20 cellular contexts compared by ENCODE assay signal in genomic region chr1:119974013-119974412, GRCh38.
DNase-seq lines count a peak whose midpoint lies in the region; ATAC-seq and TF ChIP-seq lines count a peak whose summit lies in the region.
"Had no signal": no experiment of that assay in that cellular context is flagged by ENCODE, and none has a peak within 500 bp of the region (broad histone marks: within the 10 kb centered on the region; RNA-seq: fewer than 3 reads in every experiment).

No MANE protein-coding gene starts in this region.

- H3K27me3 Mint-ChIP-seq in nephron (ENCODE audit: low read depth), result no peaks in the 10 kb centered on the region
- no peaks in the 10 kb centered on the region for H3K27me3 Mint-ChIP-seq in T-helper 2 cell treated with Interferon-gamma antibody and Interleukin-4, amounts not matched to agents 5 μg/mL and 100 μg/mL, for 36 hours (ENCODE audit: low read depth)
- H3K27me3 Mint-ChIP-seq: naive B cell, type B pancreatic cell had no signal

- CTCF ChIA-PET in HEK293 (lab: Yijun Ruan, JAX), result no interaction called here

- peak overlapping the region; percentile 33 to 51 (median 45) for H3K27ac Mint-ChIP-seq in nephron
- H3K27ac Mint-ChIP-seq in T-helper 2 cell treated with Interferon-gamma antibody and Interleukin-4, amounts not matched to agents 5 μg/mL and 100 μg/mL, for 36 hours, result no peak overlapping the region
- H3K27ac Mint-ChIP-seq: mesothelial cell of epicardium, type B pancreatic cell had no signal

- ATAC-seq in RWPE2 (ENCODE audit: low read depth), result peak; percentile 84

- H3K27ac ChIP-seq in HEK293 (ENCODE audit: extremely low read depth, low read depth, low read length), result no peak overlapping the region
- no peak overlapping the region for H3K27ac ChIP-seq in RWPE2 (ENCODE audit: poor library complexity, severe bottlenecking)
- H3K27ac ChIP-seq: BLaER1, left ventricle myocardium inferior had no signal

- H3K4me1 Mint-ChIP-seq in nephron, result peaks cover 45% of the 10 kb centered on the region
- H3K4me1 Mint-ChIP-seq in T-helper 2 cell treated with Interferon-gamma antibody and Interleukin-4, amounts not matched to agents 5 μg/mL and 100 μg/mL, for 36 hours (ENCODE audit: low read depth), result peaks cover 14% of the 10 kb centered on the region

- no peak for TF ChIP-seq CTCF in HEK293 (tag by site-specific recombination; IDR thresholded peaks at IDR 0.05)
- TF ChIP-seq CTCF in RWPE2 (IDR thresholded peaks at IDR 0.05; ENCODE audit: poor library complexity, severe bottlenecking), result no peak
- no peak for TF ChIP-seq CTCF in nephron (IDR thresholded peaks at IDR 0.05; ENCODE audit: unreplicated experiment in 3 of 3)

- H3K36me3 ChIP-seq in HEK293 (ENCODE audit: control insufficient read depth in 2 of 2, insufficient read depth in 1 of 2, low read length in 2 of 2) (peaks cover 0 to 22% of the 10 kb centered on the region in 2 experiments; a peak in 1 of 3 replicates), RWPE2 (ENCODE audit: low read depth) (peaks cover 4% of the 10 kb centered on the region; the same call in 1 of the 2 replicates)

- no peaks in the 10 kb centered on the region for H3K9me3 ChIP-seq in HEK293 (ENCODE audit: control insufficient read depth, insufficient read depth, low read depth, low read length)
- H3K9me3 ChIP-seq in RWPE2 (ENCODE audit: severe bottlenecking), result no peaks in the 10 kb centered on the region
- H3K9me3 ChIP-seq: BLaER1, left ventricle myocardium inferior had no signal

- DNase-seq in NCI-H1417 (lab: John Stamatoyannopoulos, UW), result peak in 2 of 3 experiments; percentile 32 to 80
- DNase-seq in RWPE2 (ENCODE audit: low spot score), result no peak
- DNase-seq in NCI-H226, result no peak
- DNase-seq in activated CD8-positive, alpha-beta memory T cell treated with anti-CD3 and anti-CD28 coated beads, Interleukin-2, amount 50 U/mL, for 4 hours, result no peak
- DNase-seq in T-helper 2 cell treated with Interferon-gamma antibody and Interleukin-4, amounts not matched to agents 5 μg/mL and 100 μg/mL, for 36 hours (ENCODE audit: low spot score), result no peak
- DNase-seq: activated gamma-delta T cell treated with Interleukin-2 at 50 U/mL for 16 hours; DND-41; H7; left ventricle myocardium inferior; naive B cell; NCI-H524 treated with DMSO at 0.1 percent for 48 hours; retina; RPMI8226; stimulated activated CD4-positive, alpha-beta T cell treated with anti-CD3 and anti-CD28 coated beads, Interleukin-2, amount 100 ng/mL, for 24 hours; T-helper 1 cell had no signal

- H3K4me3 ChIP-seq in HEK293 (ENCODE audit: low read depth, low read length) (no peak overlapping the region), RWPE2 (ENCODE audit: severe bottlenecking) (no peak overlapping the region)
- H3K4me3 ChIP-seq: BLaER1, left ventricle myocardium inferior had no signal

- H3K9me3 Mint-ChIP-seq in nephron, result no peaks in the 10 kb centered on the region
- no peaks in the 10 kb centered on the region for H3K9me3 Mint-ChIP-seq in T-helper 2 cell treated with Interferon-gamma antibody and Interleukin-4, amounts not matched to agents 5 μg/mL and 100 μg/mL, for 36 hours
- H3K9me3 Mint-ChIP-seq: mesothelial cell of epicardium, naive B cell, type B pancreatic cell had no signal

- H3K4me1 ChIP-seq in HEK293 (ENCODE audit: control insufficient read depth, insufficient read depth, low read length), result no peaks in the 10 kb centered on the region
- peaks cover 8% of the 10 kb centered on the region for H3K4me1 ChIP-seq in RWPE2 (ENCODE audit: insufficient read depth, poor library complexity, severe bottlenecking)
- H3K4me1 ChIP-seq: BLaER1, left ventricle myocardium inferior had no signal

- H3K4me3 Mint-ChIP-seq in nephron, result no peak overlapping the region
- no peak overlapping the region for H3K4me3 Mint-ChIP-seq in T-helper 2 cell treated with Interferon-gamma antibody and Interleukin-4, amounts not matched to agents 5 μg/mL and 100 μg/mL, for 36 hours
- H3K4me3 Mint-ChIP-seq: mesothelial cell of epicardium, naive B cell, type B pancreatic cell had no signal

- no peaks in the 10 kb centered on the region for H3K27me3 ChIP-seq in RWPE2 (ENCODE audit: insufficient read depth, poor library complexity, severe bottlenecking)
- H3K27me3 ChIP-seq: BLaER1 had no signal

- POLR2A ChIA-PET in HEK293 (lab: Yijun Ruan, JAX), result no interaction called here

- H3K36me3 Mint-ChIP-seq in nephron (ENCODE audit: low read depth), result peaks cover 74% of the 10 kb centered on the region
- H3K36me3 Mint-ChIP-seq in T-helper 2 cell treated with Interferon-gamma antibody and Interleukin-4, amounts not matched to agents 5 μg/mL and 100 μg/mL, for 36 hours (ENCODE audit: low read depth), result peaks cover 28% of the 10 kb centered on the region

TF ChIP-seq in HEK293, 187 proteins besides CTCF, POLR2A, EP300 and RAD21:
- TF ChIP-seq KLF9 (tag by site-specific recombination; IDR thresholded peaks at IDR 0.05; ENCODE audit: low read depth) (no peak), OSR2 (tag by site-specific recombination; IDR thresholded peaks at IDR 0.05) (0 out of 2 replicates have a peak, but pooled peaks have one; percentile 11), SP7 (tag by site-specific recombination; IDR thresholded peaks at IDR 0.05) (peak; percentile 86), PRDM10 (tag by site-specific recombination; IDR thresholded peaks at IDR 0.05) (no peak), ZNF24 (tag by site-specific recombination; IDR thresholded peaks at IDR 0.05) (no peak)

Comparison
In these comparisons a context has a peak if more than half of its experiments do, and no peak if none do; other contexts are left out.
1. DNase-seq: peak in NCI-H1417 (2 of 3); none in RWPE2 (single experiment), NCI-H226 (single experiment), activated CD8-positive, alpha-beta memory T cell treated with anti-CD3 and anti-CD28 coated beads, Interleukin-2, amount 50 U/mL, for 4 hours (single experiment) and T-helper 2 cell treated with Interferon-gamma antibody and Interleukin-4, amounts not matched to agents 5 μg/mL and 100 μg/mL, for 36 hours (single experiment).